In the genomic region with DNA sequence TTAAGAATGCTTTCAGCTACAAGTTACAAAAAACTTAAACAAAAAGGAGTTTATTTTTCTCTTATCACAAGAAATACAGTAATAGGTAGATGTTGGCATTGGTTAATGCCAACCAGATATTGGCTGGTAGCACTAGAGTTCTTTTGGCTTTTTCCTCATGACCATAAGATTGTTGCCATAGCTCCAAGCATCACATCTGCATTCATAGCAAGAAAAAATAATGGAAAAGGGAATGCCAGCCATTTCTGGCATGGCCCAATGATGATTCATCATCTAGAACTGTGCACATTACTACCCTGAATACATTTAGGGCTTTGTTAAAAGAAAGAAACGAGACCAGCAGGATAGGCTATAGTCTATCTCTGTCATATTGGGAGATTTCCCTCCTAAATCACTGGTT, we compare ENCODE assay signal across 19 cellular contexts.
"Had no signal": no experiment of that assay in that cellular context is flagged by ENCODE, and none has a peak within 500 bp of the region (broad histone marks: within the 10 kb centered on the region; RNA-seq: fewer than 3 reads in every experiment).

No MANE protein-coding gene starts in this region.

- FAIRE-seq: astrocyte, bronchial epithelial cell had no signal

- H3K4me3 Mint-ChIP-seq: activated naive CD4-positive, alpha-beta T cell treated with anti-CD3 and anti-CD28 coated beads, Interleukin-2, amount 10 ng/mL, durations not matched to agents 7 days and 5 days; endodermal cell; naive thymus-derived CD4-positive, alpha-beta T cell had no signal

- H3K36me3 Mint-ChIP-seq: activated naive CD4-positive, alpha-beta T cell treated with anti-CD3 and anti-CD28 coated beads, Interleukin-2, amount 10 ng/mL, durations not matched to agents 7 days and 5 days; naive thymus-derived CD4-positive, alpha-beta T cell had no signal

- ATAC-seq: left lobe of liver; mucosa of descending colon; naive thymus-derived CD4-positive, alpha-beta T cell had no signal

- H3K27me3 ChIP-seq: ovary, stomach, tibial artery, vagina had no signal

- H3K9me3 ChIP-seq: mucosa of descending colon, ovary, stomach, tibial artery, vagina had no signal

- H3K9me3 Mint-ChIP-seq: activated naive CD4-positive, alpha-beta T cell treated with anti-CD3 and anti-CD28 coated beads, Interleukin-2, amount 10 ng/mL, durations not matched to agents 7 days and 5 days; activated T-helper 2 cell treated with anti-CD3 and anti-CD28 coated beads, Interferon-gamma antibody, Interleukin-2, Interleukin-4, amounts not matched to agents 10 μg/mL and 5 μg/mL and 100 μg/mL, durations not matched to agents 14 hours and 24 hours and 36 hours; endodermal cell; naive thymus-derived CD4-positive, alpha-beta T cell had no signal

- DNase-seq: activated CD4-positive, alpha-beta T cell treated with anti-CD3 and anti-CD28 coated beads, Interleukin-2, amount 50 U/mL, for 48 hours; activated naive CD4-positive, alpha-beta T cell treated with anti-CD3 and anti-CD28 coated beads, Interleukin-2, amount 10 ng/mL, durations not matched to agents 7 days and 5 days; activated T-cell treated with anti-CD3 and anti-CD28 coated beads, Interleukin-2, amount 50 U/mL, for 1 hour; endodermal cell; erythroblast; mucosa of descending colon; naive thymus-derived CD4-positive, alpha-beta T cell; ovary; stimulated activated CD4-positive, alpha-beta T cell treated with anti-CD3 and anti-CD28 coated beads, Interleukin-12 subunit alpha, Interleukin-12 subunit beta, amount 100 ng/mL, for 4 hours; stimulated activated CD4-positive, alpha-beta T cell treated with anti-CD3 and anti-CD28 coated beads, Interleukin-2, amount 100 ng/mL, for 24 hours; stomach; T-helper 1 cell; T1000; tibial artery had no signal

- H3K27ac ChIP-seq: ovary, tibial artery, vagina had no signal

- H3K27ac Mint-ChIP-seq: activated naive CD4-positive, alpha-beta T cell treated with anti-CD3 and anti-CD28 coated beads, Interleukin-2, amount 10 ng/mL, durations not matched to agents 7 days and 5 days; activated T-helper 2 cell treated with anti-CD3 and anti-CD28 coated beads, Interferon-gamma antibody, Interleukin-2, Interleukin-4, amounts not matched to agents 10 μg/mL and 5 μg/mL and 100 μg/mL, durations not matched to agents 14 hours and 24 hours and 36 hours; endodermal cell; naive thymus-derived CD4-positive, alpha-beta T cell had no signal

- H3K4me1 Mint-ChIP-seq: activated naive CD4-positive, alpha-beta T cell treated with anti-CD3 and anti-CD28 coated beads, Interleukin-2, amount 10 ng/mL, durations not matched to agents 7 days and 5 days had no signal
